ENCODE assay signal across 1 cellular context in genomic region chr22:39148727-39149535, GRCh38.
TF ChIP-seq lines count a peak whose summit lies in the region.

No MANE protein-coding gene starts in this region.

TF ChIP-seq in GM12878, 131 proteins besides CTCF, POLR2A, EP300 and RAD21 (continued from another document):
- TF ChIP-seq PRDM15 (CRISPR knock-in tag; IDR thresholded peaks at IDR 0.05), result no peak
- no peak for TF ChIP-seq ZNF622 (IDR thresholded peaks at IDR 0.05)
- TF ChIP-seq KLF5 (IDR thresholded peaks at IDR 0.05; ENCODE audit: partially characterized antibody), result no peak
- no peak for TF ChIP-seq CBFB (IDR thresholded peaks at IDR 0.05; ENCODE audit: low read depth)
- TF ChIP-seq FOS (IDR thresholded peaks at IDR 0.05; ENCODE audit: borderline replicate concordance, extremely low read depth, insufficient read length), result no peak
- TF ChIP-seq FOXK2 (IDR thresholded peaks at IDR 0.05), result no peak
- TF ChIP-seq SKIL (IDR thresholded peaks at IDR 0.05; ENCODE audit: low read depth, poor library complexity, severe bottlenecking), result no peak
- TF ChIP-seq MYB (IDR thresholded peaks at IDR 0.05; ENCODE audit: borderline replicate concordance, low read depth, low read length), result no peak
- no peak for TF ChIP-seq HSF1 (IDR thresholded peaks at IDR 0.05; ENCODE audit: low read depth, low read length)
